In the genomic region with DNA sequence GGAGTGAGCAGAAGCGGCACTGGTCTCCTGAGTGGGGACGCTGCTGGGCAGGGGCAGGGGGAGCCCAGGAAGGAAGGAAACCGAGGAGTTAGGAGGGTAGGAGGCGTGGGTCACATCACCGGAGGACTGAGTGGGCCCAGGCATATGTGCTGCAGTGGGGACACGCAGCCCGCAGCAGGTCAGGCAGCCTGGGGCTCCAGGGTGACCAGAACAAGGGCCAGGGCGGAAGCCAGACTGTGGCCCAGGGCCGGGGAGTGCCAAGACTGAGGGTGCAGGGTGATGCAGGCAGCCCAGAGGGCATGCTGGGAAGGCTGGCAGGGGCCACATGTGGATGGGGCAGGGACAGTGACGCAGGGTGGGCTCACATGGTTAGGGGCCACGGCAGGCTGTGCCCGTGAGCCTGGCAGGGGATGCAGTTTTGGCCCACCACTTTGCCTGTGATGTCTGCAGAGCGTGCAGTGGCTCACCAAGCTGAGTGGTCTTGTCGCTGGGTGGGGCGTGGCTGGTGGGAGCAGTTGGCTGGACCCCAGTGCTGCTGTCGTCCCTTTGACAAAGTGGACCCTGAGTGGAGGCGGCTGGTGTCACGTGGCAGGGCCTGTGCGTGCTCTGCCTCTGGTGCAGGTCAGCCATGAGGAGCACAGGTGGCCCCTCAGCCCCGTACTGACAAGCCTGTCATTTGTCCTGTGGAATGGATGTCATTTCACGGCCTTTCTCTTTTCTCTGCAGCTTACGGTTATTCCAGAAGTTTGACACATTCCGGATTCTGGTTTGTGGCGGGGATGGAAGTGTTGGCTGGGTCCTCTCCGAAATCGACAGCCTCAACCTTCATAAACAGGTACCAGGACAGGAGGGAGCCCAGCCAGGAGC, we compare ENCODE assay signal across 15 cellular contexts.
A peak's percentile ranks its signal among the peaks of the same experiment; 100 is the strongest.
DNase-seq lines count a peak whose midpoint lies in the region; ATAC-seq and TF ChIP-seq lines count a peak whose summit lies in the region.
"Had no signal": no experiment of that assay in that cellular context is flagged by ENCODE, and none has a peak within 500 bp of the region (broad histone marks: within the 10 kb centered on the region; RNA-seq: fewer than 3 reads in every experiment).

No MANE protein-coding gene starts in this region.

- POLR2A ChIA-PET in naive thymus-derived CD4-positive, alpha-beta T cell (lab: Charles Lee), result interaction anchor here (0.6 to 12.9 kb wide), 3 partner anchors 17 to 126 kb away, joined by 3 to 127 read pairs (median 3); a partner anchor contains a TSS

- H3K27ac ChIP-seq in naive thymus-derived CD4-positive, alpha-beta T cell (ENCODE audit: low read depth, low read length), result peak overlapping the region; percentile 18
- H3K27ac ChIP-seq: body of pancreas, WERI-Rb-1 had no signal

- H3K4me1 Mint-ChIP-seq in activated naive CD4-positive, alpha-beta T cell treated with anti-CD3 and anti-CD28 coated beads, Interleukin-2, amount 50 U/mL, for 24 hours, result peaks cover 28% of the 10 kb centered on the region
- peaks cover 13 to 39% (median 36%) of the 10 kb centered on the region in 7 donors for H3K4me1 Mint-ChIP-seq in naive thymus-derived CD4-positive, alpha-beta T cell
- H3K4me1 Mint-ChIP-seq in type B pancreatic cell (ENCODE audit: unreplicated experiment), result peaks cover 4% of the 10 kb centered on the region
- peaks cover 6% of the 10 kb centered on the region for H3K4me1 Mint-ChIP-seq in HFFc6 (ENCODE audit: low read depth)

- intact Hi-C loops in naive thymus-derived CD4-positive, alpha-beta T cell (cut with micrococcal nuclease), result loop anchor here in 1 of 2 donors (2.0 to 10.0 kb wide), 3 partner anchors 84 to 587 kb away; no protein-coding TSS in a partner anchor

- no peak for DNase-seq in activated naive CD4-positive, alpha-beta T cell (lab: John Stamatoyannopoulos, UW)
- DNase-seq in activated naive CD4-positive, alpha-beta T cell treated with anti-CD3 and anti-CD28 coated beads, Interleukin-2, amount 50 U/mL, for 72 hours (ENCODE audit: low spot score in 2 of 2), result no peak
- no peak for DNase-seq in naive thymus-derived CD4-positive, alpha-beta T cell
- DNase-seq in type B pancreatic cell (ENCODE audit: extremely low spot score, unreplicated experiment) (peak; percentile 69), HFFc6 (no peak)
- DNase-seq: activated T-cell treated with anti-CD3 and anti-CD28 coated beads, Interleukin-2, amount 50 U/mL, for 48 hours; body of pancreas; effector CD4-positive, alpha-beta T cell; KBM-7; NCI-H1417; WERI-Rb-1 had no signal

- H3K4me1 ChIP-seq in naive thymus-derived CD4-positive, alpha-beta T cell (ENCODE audit: control insufficient read depth in 2 of 2, insufficient read depth in 2 of 2, low read length in 2 of 2), result peaks cover 0 to 3% of the 10 kb centered on the region in 2 donors
- H3K4me1 ChIP-seq: body of pancreas had no signal

- no peak for ATAC-seq in activated naive CD4-positive, alpha-beta T cell treated with anti-CD3 and anti-CD28 coated beads, Interleukin-2, amount 50 U/mL, for 72 hours
- ATAC-seq in naive thymus-derived CD4-positive, alpha-beta T cell, result no peak
- ATAC-seq in HG03139 (IDR thresholded peaks at IDR 0.05; ENCODE audit: unreplicated experiment) (no peak), HG02642 (IDR thresholded peaks at IDR 0.05; ENCODE audit: poor library complexity, unreplicated experiment) (no peak)
- ATAC-seq: body of pancreas had no signal

- no peak overlapping the region for H3K4me3 ChIP-seq in naive thymus-derived CD4-positive, alpha-beta T cell (ENCODE audit: low read length)
- H3K4me3 ChIP-seq: body of pancreas, lung had no signal

- no peaks in the 10 kb centered on the region for H3K27me3 ChIP-seq in naive thymus-derived CD4-positive, alpha-beta T cell (ENCODE audit: control insufficient read depth in 2 of 2, insufficient read depth in 2 of 2, low read length in 2 of 2)
- H3K27me3 ChIP-seq: body of pancreas had no signal

- peaks cover 5 to 91% (median 27%) of the 10 kb centered on the region in 3 experiments for H3K36me3 ChIP-seq in naive thymus-derived CD4-positive, alpha-beta T cell (ENCODE audit: control insufficient read depth in 2 of 3, insufficient read depth in 3 of 3, low read length in 3 of 3)

- no peaks in the 10 kb centered on the region for H3K27me3 Mint-ChIP-seq in activated naive CD4-positive, alpha-beta T cell treated with anti-CD3 and anti-CD28 coated beads, Interleukin-2, amount 50 U/mL, for 24 hours
- H3K27me3 Mint-ChIP-seq in naive thymus-derived CD4-positive, alpha-beta T cell, result no peaks in the 10 kb centered on the region
- H3K27me3 Mint-ChIP-seq in type B pancreatic cell (no peaks in the 10 kb centered on the region), HFFc6 (ENCODE audit: insufficient read depth) (peaks cover 3% of the 10 kb centered on the region; the same call in 1 of the 2 replicates)

- no peaks in the 10 kb centered on the region for H3K9me3 ChIP-seq in naive thymus-derived CD4-positive, alpha-beta T cell (ENCODE audit: control insufficient read depth in 2 of 3, low read length in 3 of 3)
- H3K9me3 ChIP-seq: body of pancreas had no signal

- no peak for TF ChIP-seq CTCF in type B pancreatic cell (conservative IDR thresholded peaks at IDR 0.05)
- TF ChIP-seq CTCF in HFFc6 (IDR thresholded peaks at IDR 0.05), result no peak

- no peaks in the 10 kb centered on the region for H3K9me3 Mint-ChIP-seq in activated naive CD4-positive, alpha-beta T cell treated with anti-CD3 and anti-CD28 coated beads, Interleukin-2, amount 50 U/mL, for 24 hours
- no peaks in the 10 kb centered on the region for H3K9me3 Mint-ChIP-seq in activated naive CD4-positive, alpha-beta T cell treated with anti-CD3 and anti-CD28 coated beads, Interleukin-2, amount 50 U/mL, for 72 hours
- no peaks in the 10 kb centered on the region for H3K9me3 Mint-ChIP-seq in naive thymus-derived CD4-positive, alpha-beta T cell
- H3K9me3 Mint-ChIP-seq in type B pancreatic cell (no peaks in the 10 kb centered on the region), HFFc6 (no peaks in the 10 kb centered on the region)

- peaks cover 9% of the 10 kb centered on the region for H3K36me3 Mint-ChIP-seq in activated naive CD4-positive, alpha-beta T cell treated with anti-CD3 and anti-CD28 coated beads, Interleukin-2, amount 50 U/mL, for 24 hours
- peaks cover 0 to 5% of the 10 kb centered on the region in 2 donors for H3K36me3 Mint-ChIP-seq in activated naive CD4-positive, alpha-beta T cell treated with anti-CD3 and anti-CD28 coated beads, Interleukin-2, amount 50 U/mL, for 72 hours
- H3K36me3 Mint-ChIP-seq in naive thymus-derived CD4-positive, alpha-beta T cell, result peaks cover 15 to 52% (median 28%) of the 10 kb centered on the region in 5 donors
- peaks cover 3% of the 10 kb centered on the region for H3K36me3 Mint-ChIP-seq in type B pancreatic cell
- H3K36me3 Mint-ChIP-seq in HFFc6 (ENCODE audit: low read depth), result no peaks in the 10 kb centered on the region

- H3K27ac Mint-ChIP-seq in activated naive CD4-positive, alpha-beta T cell treated with anti-CD3 and anti-CD28 coated beads, Interleukin-2, amount 50 U/mL, for 24 hours, result peak overlapping the region; percentile 86
- peak overlapping the region; percentile 87 to 91 for H3K27ac Mint-ChIP-seq in activated naive CD4-positive, alpha-beta T cell treated with anti-CD3 and anti-CD28 coated beads, Interleukin-2, amount 50 U/mL, for 72 hours
- peak overlapping the region; percentile 20 to 93 (median 83) for H3K27ac Mint-ChIP-seq in naive thymus-derived CD4-positive, alpha-beta T cell
- H3K27ac Mint-ChIP-seq in type B pancreatic cell (no peak overlapping the region), HFFc6 (no peak overlapping the region)

- H3K4me3 Mint-ChIP-seq in activated naive CD4-positive, alpha-beta T cell treated with anti-CD3 and anti-CD28 coated beads, Interleukin-2, amount 50 U/mL, for 24 hours, result no peak overlapping the region
- H3K4me3 Mint-ChIP-seq in naive thymus-derived CD4-positive, alpha-beta T cell, result no peak overlapping the region
- no peak overlapping the region for H3K4me3 Mint-ChIP-seq in type B pancreatic cell
- no peak overlapping the region for H3K4me3 Mint-ChIP-seq in HFFc6

- CTCF ChIA-PET in naive thymus-derived CD4-positive, alpha-beta T cell (lab: Charles Lee), result interaction anchor here (9.8 to 18.1 kb wide), 2 partner anchors 21 to 37 kb away, joined by 156 to 379 read pairs; no protein-coding TSS in a partner anchor

Comparison
In these comparisons a context has a peak if more than half of its experiments do, and no peak if none do; other contexts are left out.
1. H3K27ac Mint-ChIP-seq: peak in activated naive CD4-positive, alpha-beta T cell treated with anti-CD3 and anti-CD28 coated beads, Interleukin-2, amount 50 U/mL, for 24 hours (single experiment), activated naive CD4-positive, alpha-beta T cell treated with anti-CD3 and anti-CD28 coated beads, Interleukin-2, amount 50 U/mL, for 72 hours (2 of 2) and naive thymus-derived CD4-positive, alpha-beta T cell (9 of 9); none in type B pancreatic cell (single experiment) and HFFc6 (single experiment).